Comparison of ENCODE assay signal across 25 cellular contexts in the genomic region with DNA sequence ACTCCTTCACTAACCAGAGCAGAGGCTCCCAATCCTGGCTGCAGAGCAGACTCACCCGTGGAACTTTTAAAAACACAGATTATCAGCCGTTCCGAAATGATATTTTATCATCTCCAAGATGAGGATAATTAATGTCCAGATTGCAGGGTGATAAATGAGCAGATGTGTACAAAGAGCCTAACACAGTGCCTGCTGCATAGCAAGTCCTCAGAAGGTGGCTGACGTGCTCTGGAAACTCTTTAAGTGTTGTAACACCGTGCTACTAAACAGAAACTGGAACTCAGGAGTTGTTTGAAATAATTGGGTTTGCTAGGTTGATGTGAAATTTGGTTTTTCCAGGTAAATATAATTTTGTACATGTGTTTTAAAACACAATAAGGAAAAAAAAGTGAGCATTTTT.
DNase-seq lines count a peak whose midpoint lies in the region; ATAC-seq, FAIRE-seq and TF ChIP-seq lines count a peak whose summit lies in the region.
"Had no signal": no experiment of that assay in that cellular context is flagged by ENCODE, and none has a peak within 500 bp of the region (broad histone marks: within the 10 kb centered on the region; RNA-seq: fewer than 3 reads in every experiment).

No MANE protein-coding gene starts in this region.

- no peak for TF ChIP-seq RAD21 in K562 (CRISPR knock-in tag; conservative IDR thresholded peaks at IDR 0.05 in 1 of 2, IDR thresholded peaks at IDR 0.05 in 1 of 2)

- H3K9me3 ChIP-seq in heart right ventricle = no peaks in the 10 kb centered on the region
- no peaks in the 10 kb centered on the region for H3K9me3 ChIP-seq in Loucy (ENCODE audit: insufficient read depth, low read depth, low read length)
- H3K9me3 ChIP-seq in K562 (replicated peaks; ENCODE audit: control insufficient read depth, insufficient read depth, low read depth, low read length) = no peaks in the 10 kb centered on the region
- H3K9me3 ChIP-seq in psoas muscle = no peaks in the 10 kb centered on the region
- H3K9me3 ChIP-seq: esophagus muscularis mucosa, ovary, tibial nerve had no signal

- H3K79me2 ChIP-seq in Loucy (ENCODE audit: insufficient read depth, low read length) = no peaks in the 10 kb centered on the region
- H3K79me2 ChIP-seq in K562 (ENCODE audit: control insufficient read depth, insufficient read depth, low read length) = no peaks in the 10 kb centered on the region

- intact Hi-C loops in heart right ventricle (cut with DNase I) (loop anchor here in 1 of 10 donors (2.0 kb wide), 1 partner anchor 17 kb away; no protein-coding TSS in a partner anchor), left ventricle myocardium superior (cut with micrococcal nuclease) (no loop called here), K562 (cut with micrococcal nuclease) (no loop called here), psoas muscle (cut with DNase I) (loop anchor here in 1 of 2 donors (5.0 kb wide), 1 partner anchor 36 kb away; no protein-coding TSS in a partner anchor)

- in situ Hi-C loops in K562 (cut with MboI) = no loop called here

- DNase-seq in heart right ventricle (no peak), left ventricle myocardium superior (no peak), K562 (ENCODE audit: extremely low read depth in 1 of 4, low spot score in 3 of 4) (no peak), psoas muscle (no peak), amygdala (lab: John Stamatoyannopoulos, UW) (no peak), nephron progenitor cell (no peak)
- no peak for DNase-seq in stimulated activated CD4-positive, alpha-beta T cell treated with anti-CD3 and anti-CD28 coated beads, Interleukin-4, amount 100 ng/mL, for 4 hours
- DNase-seq: activated CD4-positive, alpha-beta T cell treated with anti-CD3 and anti-CD28 coated beads, Interleukin-2, amount 50 U/mL, for 4 hours; activated CD8-positive, alpha-beta memory T cell treated with anti-CD3 and anti-CD28 coated beads, Interleukin-2, amount 10 ng/mL, durations not matched to agents 7 days and 5 days; activated naive CD4-positive, alpha-beta T cell; activated T-cell treated with anti-CD3 and anti-CD28 coated beads, Interleukin-2, amount 50 U/mL, for 48 hours; CD8-positive, alpha-beta memory T cell; foreskin fibroblast; naive thymus-derived CD8-positive, alpha-beta T cell; NCI-H524 treated with DMSO at 0.1 percent for 48 hours; stimulated activated CD4-positive, alpha-beta T cell treated with anti-CD3 and anti-CD28 coated beads, Interleukin-12 subunit alpha, Interleukin-12 subunit beta, amount 100 ng/mL, for 4 hours; stimulated activated CD4-positive, alpha-beta T cell treated with anti-CD3 and anti-CD28 coated beads, Interleukin-2, amount 100 ng/mL, for 48 hours had no signal

- POLR2A ChIA-PET in K562 (lab: Yijun Ruan, JAX) = interaction anchor here (0.6 to 1.2 kb wide), 4 partner anchors 10 to 21 kb away, joined by 3 to 4 read pairs (median 3); no protein-coding TSS in a partner anchor

- H3K4me3 Mint-ChIP-seq in nephron progenitor cell = no peak overlapping the region
- H3K4me3 Mint-ChIP-seq: activated CD8-positive, alpha-beta memory T cell treated with anti-CD3 and anti-CD28 coated beads, Interleukin-2, amount 10 ng/mL, durations not matched to agents 7 days and 5 days; naive thymus-derived CD8-positive, alpha-beta T cell had no signal

- no TSS peak for BruUV-seq in K562 (replicated peaks; lab: Mats Ljungman, UMichigan)

- TF ChIP-seq POLR2A in K562 (conservative IDR thresholded peaks at IDR 0.05) = no peak

- ATAC-seq in heart right ventricle = no peak
- ATAC-seq in left ventricle myocardium superior = no peak
- ATAC-seq in K562 = no peak
- ATAC-seq in psoas muscle = no peak
- ATAC-seq: naive thymus-derived CD8-positive, alpha-beta T cell had no signal

- H3K27ac Mint-ChIP-seq in nephron progenitor cell = no peak overlapping the region
- H3K27ac Mint-ChIP-seq: activated CD8-positive, alpha-beta memory T cell treated with anti-CD3 and anti-CD28 coated beads, Interleukin-2, amount 10 ng/mL, durations not matched to agents 7 days and 5 days had no signal

- H2AFZ ChIP-seq in Loucy (ENCODE audit: low read length) (peak overlapping the region; percentile 71; the same call in 1 of the 2 replicates), K562 (ENCODE audit: low read depth, low read length) (no peak overlapping the region)

- no peaks in the 10 kb centered on the region for H3K27me3 ChIP-seq in heart right ventricle
- no peaks in the 10 kb centered on the region for H3K27me3 ChIP-seq in Loucy (ENCODE audit: insufficient read depth, low read length, poor library complexity, severe bottlenecking)
- peaks cover 0 to 26% of the 10 kb centered on the region in 2 experiments; a peak in 2 of 5 replicates for H3K27me3 ChIP-seq in K562 (ENCODE audit: control insufficient read depth in 2 of 2, insufficient read depth in 2 of 2, low read length in 2 of 2)
- no peaks in the 10 kb centered on the region for H3K27me3 ChIP-seq in psoas muscle (ENCODE audit: insufficient read depth in 3 of 3, low read length in 2 of 3)
- H3K27me3 ChIP-seq: esophagus muscularis mucosa, ovary, tibial nerve had no signal

- peaks cover 22% of the 10 kb centered on the region for H3K4me1 Mint-ChIP-seq in nephron progenitor cell

- H3F3A ChIP-seq in Loucy (ENCODE audit: low read depth) = no peaks in the 10 kb centered on the region

- H3K4me3 ChIP-seq in heart right ventricle = no peak overlapping the region
- peak overlapping the region; percentile 55 for H3K4me3 ChIP-seq in Loucy (ENCODE audit: low read length, poor library complexity, severe bottlenecking)
- H3K4me3 ChIP-seq in K562 = no peak overlapping the region
- no peak overlapping the region for H3K4me3 ChIP-seq in psoas muscle
- H3K4me3 ChIP-seq: esophagus muscularis mucosa, lung, ovary, tibial nerve had no signal

- H4K20me1 ChIP-seq in Loucy (ENCODE audit: insufficient read depth, low read length, poor library complexity, severe bottlenecking) (no peaks in the 10 kb centered on the region), K562 (replicated peaks; ENCODE audit: control insufficient read depth, insufficient read depth, low read length) (no peaks in the 10 kb centered on the region)

- H3K4me2 ChIP-seq in Loucy (ENCODE audit: low read depth, low read length, poor library complexity, severe bottlenecking) = peak overlapping the region; percentile 73
- H3K4me2 ChIP-seq in K562 (ENCODE audit: insufficient read depth, low read length) = no peak overlapping the region

- no peaks in the 10 kb centered on the region for H3K36me3 ChIP-seq in heart right ventricle
- no peaks in the 10 kb centered on the region for H3K36me3 ChIP-seq in Loucy (ENCODE audit: insufficient read depth, low read length)
- H3K36me3 ChIP-seq in K562 (ENCODE audit: control insufficient read depth, insufficient read depth, low read length) = no peaks in the 10 kb centered on the region
- H3K36me3 ChIP-seq in psoas muscle (ENCODE audit: insufficient read depth in 1 of 2, low read depth in 1 of 2) = no peaks in the 10 kb centered on the region
- H3K36me3 ChIP-seq: esophagus muscularis mucosa, ovary had no signal

- peak overlapping the region; percentile 68 to 84 (median 75) for H3K27ac ChIP-seq in heart right ventricle
- no peak overlapping the region for H3K27ac ChIP-seq in K562 (ENCODE audit: extremely low read depth, low read depth, low read length)
- peak overlapping the region; percentile 87 for H3K27ac ChIP-seq in psoas muscle
- H3K27ac ChIP-seq: esophagus muscularis mucosa, ovary had no signal

- peak overlapping the region; percentile 64 for H3K9ac ChIP-seq in Loucy (ENCODE audit: low read depth, low read length, poor library complexity, severe bottlenecking)
- no peak overlapping the region for H3K9ac ChIP-seq in K562 (ENCODE audit: insufficient read depth in 1 of 2, low read depth in 2 of 2, low read length in 2 of 2)

- H3K4me1 ChIP-seq in heart right ventricle (peaks cover 5 to 45% (median 31%) of the 10 kb centered on the region in 9 donors), Loucy (ENCODE audit: insufficient read depth, low read length, poor library complexity, severe bottlenecking) (peaks cover 36% of the 10 kb centered on the region), K562 (replicated peaks in 1 of 2; ENCODE audit: control insufficient read depth in 2 of 2, insufficient read depth in 2 of 2, low read length in 2 of 2) (peaks cover 0 to 2% of the 10 kb centered on the region in 2 experiments; a peak in 3 of 5 replicates), psoas muscle (peaks cover 30% of the 10 kb centered on the region)

- H3K9me3 Mint-ChIP-seq in nephron progenitor cell = no peaks in the 10 kb centered on the region
- H3K9me3 Mint-ChIP-seq: CD8-positive, alpha-beta memory T cell; naive thymus-derived CD8-positive, alpha-beta T cell had no signal

- TF ChIP-seq CTCF in heart right ventricle (IDR thresholded peaks at IDR 0.05) (no peak), Loucy (conservative IDR thresholded peaks at IDR 0.05; ENCODE audit: low read length) (no peak), K562 (IDR thresholded peaks at IDR 0.05 in 2 of 3, conservative IDR thresholded peaks at IDR 0.05 in 1 of 3; ENCODE audit: insufficient read depth in 2 of 3, low read depth in 1 of 3, low read length in 3 of 3) (no peak), psoas muscle (IDR thresholded peaks at IDR 0.05) (no peak), nephron progenitor cell (IDR thresholded peaks at IDR 0.05) (no peak)

- no peaks in the 10 kb centered on the region for H3K9me1 ChIP-seq in K562 (ENCODE audit: control insufficient read depth, insufficient read depth, low read length)

- H3K27me3 Mint-ChIP-seq in nephron progenitor cell (ENCODE audit: low read depth, poor library complexity) = peaks cover 6% of the 10 kb centered on the region
- H3K27me3 Mint-ChIP-seq: activated CD8-positive, alpha-beta memory T cell treated with anti-CD3 and anti-CD28 coated beads, Interleukin-2, amount 10 ng/mL, durations not matched to agents 7 days and 5 days; CD8-positive, alpha-beta memory T cell; naive thymus-derived CD8-positive, alpha-beta T cell had no signal

- H3K9me2 ChIP-seq in Loucy (replicated peaks; ENCODE audit: low read depth, low read length) = no peaks in the 10 kb centered on the region

- FAIRE-seq in K562 (lab: Jason Lieb, UNC) = no peak
- FAIRE-seq: endometrium, H54, HTR-8/SVneo had no signal

- TF ChIP-seq EP300 in K562 (IDR thresholded peaks at IDR 0.05; ENCODE audit: low read length) = no peak

- WGBS in heart right ventricle, 2 donors = 69 to 80% methylated on average over 5 of the region's 5 CpGs
- 9% methylated on average over 5 of the region's 5 CpGs for WGBS in K562 (ENCODE audit: insufficient coverage, low coverage, missing lambda C conversion rate)
- WGBS in psoas muscle, 3 donors = 88 to 93% (median 92%) methylated on average over 5 of the region's 5 CpGs

- CTCF ChIA-PET in K562 (lab: Yijun Ruan, JAX; ENCODE audit: low intra/inter-chr PET ratio) = interaction anchor here (0.7 kb wide), 1 partner anchor 1307 kb away, joined by 3 read pairs; no protein-coding TSS in a partner anchor

- H3K36me3 Mint-ChIP-seq in nephron progenitor cell (ENCODE audit: low read depth) = no peaks in the 10 kb centered on the region
- H3K36me3 Mint-ChIP-seq: activated CD8-positive, alpha-beta memory T cell treated with anti-CD3 and anti-CD28 coated beads, Interleukin-2, amount 10 ng/mL, durations not matched to agents 7 days and 5 days had no signal
